Comparison of ENCODE assay signal across 17 cellular contexts in the genomic region with DNA sequence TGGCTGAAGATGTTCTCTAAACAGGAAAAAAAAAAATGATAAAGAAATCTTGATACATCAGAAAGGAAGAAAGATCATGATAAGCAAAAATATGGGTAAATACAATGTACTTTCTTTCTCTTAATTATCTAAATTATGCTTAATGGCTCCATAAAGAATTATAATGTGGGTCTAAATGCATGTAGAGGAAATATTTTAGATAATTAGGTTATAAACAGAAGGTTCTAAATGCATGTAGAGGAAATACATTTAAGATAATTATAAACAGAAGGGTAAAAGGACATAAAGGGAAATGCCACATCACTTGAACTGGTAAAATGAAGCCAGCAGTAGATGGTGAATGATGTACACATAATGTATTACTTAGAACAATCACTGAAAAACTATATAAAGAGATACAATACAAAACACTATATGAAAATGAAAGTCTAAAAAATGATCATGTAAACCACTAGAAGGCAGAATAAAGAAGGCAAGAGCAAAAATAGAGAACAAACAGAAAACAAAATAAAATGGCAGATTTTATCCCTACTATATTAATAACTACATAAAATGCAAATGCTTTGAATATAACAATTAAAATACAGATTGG.
"Had no signal": no experiment of that assay in that cellular context is flagged by ENCODE, and none has a peak within 500 bp of the region (broad histone marks: within the 10 kb centered on the region; RNA-seq: fewer than 3 reads in every experiment).

No MANE protein-coding gene starts in this region.

- H3K27ac ChIP-seq: breast epithelium, esophagus muscularis mucosa, psoas muscle, right lobe of liver, transverse colon, VCaP had no signal

- H3K4me1 ChIP-seq: breast epithelium, esophagus muscularis mucosa, psoas muscle, right lobe of liver, transverse colon had no signal

- H3K9me3 ChIP-seq: breast epithelium, esophagus muscularis mucosa, psoas muscle, right lobe of liver, transverse colon had no signal

- H3K27me3 ChIP-seq: breast epithelium, esophagus muscularis mucosa, right lobe of liver, transverse colon had no signal

- DNase-seq: activated CD4-positive, alpha-beta memory T cell treated with anti-CD3 and anti-CD28 coated beads, Interleukin-2, amount 10 ng/mL, durations not matched to agents 7 days and 5 days; activated gamma-delta T cell; activated naive CD8-positive, alpha-beta T cell treated with anti-CD3 and anti-CD28 coated beads for 36 hours; activated T-cell treated with anti-CD3 and anti-CD28 coated beads, Interleukin-2, amount 50 U/mL, for 48 hours; anterior cingulate cortex; head of caudate nucleus; nephron progenitor cell; psoas muscle; right lobe of liver; stimulated activated CD4-positive, alpha-beta T cell treated with anti-CD3 and anti-CD28 coated beads, Interleukin-2, amount 100 ng/mL, for 24 hours; stimulated activated naive B cell treated with anti-CD40 and anti-IgM and Interleukin-4, amounts not matched to agents 10 μg/mL and 1 μg/mL and 100 μg/mL, for 72 hours; substantia nigra; T1000; transverse colon had no signal

- H3K36me3 ChIP-seq: breast epithelium, esophagus muscularis mucosa, right lobe of liver, transverse colon had no signal

- H3K4me3 ChIP-seq: breast epithelium, esophagus muscularis mucosa, psoas muscle, right lobe of liver, transverse colon had no signal

- ATAC-seq: psoas muscle, right lobe of liver had no signal
